ENCODE assay signal across 16 cellular contexts in genomic region chr7:47803029-47803428, GRCh38.
"Had no signal": no experiment of that assay in that cellular context is flagged by ENCODE, and none has a peak within 500 bp of the region (broad histone marks: within the 10 kb centered on the region; RNA-seq: fewer than 3 reads in every experiment).

No MANE protein-coding gene starts in this region.

- DNase-seq: activated CD4-positive, alpha-beta T cell treated with anti-CD3 and anti-CD28 coated beads for 1 hour; activated CD4-positive, alpha-beta T cell treated with anti-CD3 and anti-CD28 coated beads, Interleukin-2, amount 50 U/mL, for 1 hour; activated CD8-positive, alpha-beta T cell treated with anti-CD3 and anti-CD28 coated beads, Interleukin-2, amount 10 ng/mL, durations not matched to agents 7 days and 5 days; central memory CD4-positive, alpha-beta T cell; dermis blood vessel endothelial cell; effector memory CD4-positive, alpha-beta T cell; glutamatergic neuron; hippocampal formation; left ventricle myocardium inferior; naive thymus-derived CD4-positive, alpha-beta T cell; stimulated activated CD4-positive, alpha-beta T cell treated with anti-CD3 and anti-CD28 coated beads, Interleukin-1b, Interleukin-23, amount 100 ng/mL, for 48 hours; transverse colon had no signal

- H3K4me3 Mint-ChIP-seq: activated CD8-positive, alpha-beta T cell treated with anti-CD3 and anti-CD28 coated beads, Interleukin-2, amount 10 ng/mL, durations not matched to agents 7 days and 5 days; naive thymus-derived CD4-positive, alpha-beta T cell; stimulated activated memory B cell treated with anti-CD40 and anti-IgM and Interleukin-4, amounts not matched to agents 10 μg/mL and 1 μg/mL and 100 μg/mL, for 72 hours had no signal

- H3K9me3 ChIP-seq: ascending aorta, left ventricle myocardium inferior, prostate gland, transverse colon had no signal

- H3K9me3 Mint-ChIP-seq: activated naive CD4-positive, alpha-beta T cell treated with anti-CD3 and anti-CD28 coated beads, Interleukin-2, amount 50 U/mL, for 72 hours; naive thymus-derived CD4-positive, alpha-beta T cell; stimulated activated memory B cell treated with anti-CD40 and anti-IgM and Interleukin-4, amounts not matched to agents 10 μg/mL and 1 μg/mL and 100 μg/mL, for 72 hours had no signal

- H3K27ac ChIP-seq: ascending aorta, left ventricle myocardium inferior, prostate gland, transverse colon had no signal

- H3K36me3 ChIP-seq: ascending aorta, left ventricle myocardium inferior, prostate gland, transverse colon had no signal

- H3K36me3 Mint-ChIP-seq: activated naive CD4-positive, alpha-beta T cell treated with anti-CD3 and anti-CD28 coated beads, Interleukin-2, amount 50 U/mL, for 72 hours; naive thymus-derived CD4-positive, alpha-beta T cell; stimulated activated memory B cell treated with anti-CD40 and anti-IgM and Interleukin-4, amounts not matched to agents 10 μg/mL and 1 μg/mL and 100 μg/mL, for 72 hours had no signal

- H3K27ac Mint-ChIP-seq: activated CD8-positive, alpha-beta T cell treated with anti-CD3 and anti-CD28 coated beads, Interleukin-2, amount 10 ng/mL, durations not matched to agents 7 days and 5 days; activated naive CD4-positive, alpha-beta T cell treated with anti-CD3 and anti-CD28 coated beads, Interleukin-2, amount 50 U/mL, for 72 hours; naive thymus-derived CD4-positive, alpha-beta T cell; stimulated activated memory B cell treated with anti-CD40 and anti-IgM and Interleukin-4, amounts not matched to agents 10 μg/mL and 1 μg/mL and 100 μg/mL, for 72 hours had no signal

- H3K27me3 ChIP-seq: ascending aorta, transverse colon had no signal

- H3K27me3 Mint-ChIP-seq: stimulated activated memory B cell treated with anti-CD40 and anti-IgM and Interleukin-4, amounts not matched to agents 10 μg/mL and 1 μg/mL and 100 μg/mL, for 72 hours had no signal

- H3K4me3 ChIP-seq: ascending aorta, left ventricle myocardium inferior, prostate gland, transverse colon had no signal
